9 cellular contexts compared by ENCODE assay signal in the genomic region with DNA sequence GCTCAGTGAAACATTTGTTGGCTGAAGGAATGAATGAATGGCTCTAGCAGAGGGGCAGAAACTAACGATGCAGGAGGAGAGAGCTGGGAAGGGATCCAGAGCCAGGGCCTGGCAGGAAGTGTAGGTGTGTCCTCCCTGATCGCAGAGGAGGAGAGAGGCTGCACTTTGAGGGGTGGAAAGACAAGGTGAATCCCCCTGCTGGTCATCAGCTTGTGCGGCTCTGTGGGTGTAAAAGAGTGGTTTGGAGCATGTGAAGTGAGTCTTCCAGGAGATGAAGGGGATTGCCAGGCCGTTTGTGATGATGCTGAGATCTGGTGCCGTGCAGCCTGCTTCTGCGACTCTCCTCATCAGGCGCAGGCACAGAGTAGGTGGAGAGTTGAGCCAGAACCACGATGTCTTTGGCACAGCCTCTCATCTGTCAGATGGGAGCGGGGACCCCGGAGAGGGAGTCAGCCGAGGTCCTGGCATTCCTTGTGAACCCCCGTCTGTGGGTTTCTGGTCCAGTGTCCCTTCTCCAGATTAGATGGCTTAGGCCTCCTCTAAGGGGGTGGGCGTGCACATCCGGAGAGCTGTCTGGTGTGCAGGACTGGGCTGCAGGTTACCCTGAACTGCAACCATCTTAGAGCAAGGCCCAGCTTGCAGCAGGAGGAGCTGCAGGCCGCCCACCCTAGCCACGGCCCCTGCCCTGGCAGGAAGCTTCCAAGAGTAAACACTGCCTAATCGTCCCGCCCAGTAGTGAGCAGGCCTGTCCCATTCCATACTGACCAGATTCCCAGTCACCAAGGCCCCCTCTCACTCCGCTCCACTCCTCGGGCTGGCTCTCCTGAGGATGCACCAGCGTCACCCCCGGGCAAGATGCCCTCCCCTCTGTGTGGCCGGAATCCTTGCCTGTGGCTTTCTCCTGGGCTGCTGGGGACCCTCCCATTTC. TPM values are rescaled to one million over a fixed set of nuclear protein-coding genes. Genes with fewer than 3 reads are reported as not detected.
DNase-seq lines count a peak whose midpoint lies in the region; ATAC-seq and TF ChIP-seq lines count a peak whose summit lies in the region.
"Had no signal": no experiment of that assay in that cellular context is flagged by ENCODE, and none has a peak within 500 bp of the region (broad histone marks: within the 10 kb centered on the region; RNA-seq: fewer than 3 reads in every experiment).

A gene (plus strand): TSS at position 753 of the 928 bp plus-strand sequence. CDS start 77 bp downstream, at position 830.

- H3K4me3 ChIP-seq in AG04450 (ENCODE audit: low read depth, low read length) (no peak within 1 kb of the TSS), WERI-Rb-1 (ENCODE audit: low read depth, low read length) (no peak within 1 kb of the TSS), kidney epithelial cell (ENCODE audit: low read depth, low read length) (no peak within 1 kb of the TSS)
- H3K4me3 ChIP-seq: thoracic aorta had no signal

- no peaks in the 10 kb centered on the region for H3K36me3 ChIP-seq in WERI-Rb-1
- H3K36me3 ChIP-seq in kidney epithelial cell (ENCODE audit: control insufficient read depth, insufficient read depth, low read length), result no peaks in the 10 kb centered on the region
- H3K36me3 ChIP-seq: thoracic aorta had no signal

- no peak within 1 kb of the TSS for H3K27ac ChIP-seq in AG04450 (ENCODE audit: low read depth, low read length)
- H3K27ac ChIP-seq in WERI-Rb-1, result no peak within 1 kb of the TSS
- H3K27ac ChIP-seq: thoracic aorta had no signal

- CTCF ChIA-PET in AG04450 (lab: Charles Lee), result no interaction called here

- TF ChIP-seq CTCF in AG04450 (IDR thresholded peaks at IDR 0.05; ENCODE audit: low read depth, low read length) (peak; percentile 35), WERI-Rb-1 (IDR thresholded peaks at IDR 0.05; ENCODE audit: low read depth, low read length) (peak; percentile 50; the same call in 1 of the 2 replicates), kidney epithelial cell (IDR thresholded peaks at IDR 0.05; ENCODE audit: insufficient read depth, low read length, poor library complexity, severe bottlenecking) (peak; percentile 11)

- H3K27me3 ChIP-seq in AG04450 (ENCODE audit: control insufficient read depth, insufficient read depth, low read length) (peaks cover 12% of the 10 kb centered on the region), WERI-Rb-1 (ENCODE audit: insufficient read depth, low read depth, severe bottlenecking) (no peaks in the 10 kb centered on the region), kidney epithelial cell (ENCODE audit: control insufficient read depth, insufficient read depth, low read length) (peaks cover 15% of the 10 kb centered on the region)

- ATAC-seq in GM18520 (IDR thresholded peaks at IDR 0.05; ENCODE audit: unreplicated experiment), result peak; percentile 28
- no peak for ATAC-seq in GM18858 (IDR thresholded peaks at IDR 0.05; ENCODE audit: unreplicated experiment)
- ATAC-seq in HG03135 (IDR thresholded peaks at IDR 0.05; ENCODE audit: unreplicated experiment), result no peak
- ATAC-seq in GM18511 (IDR thresholded peaks at IDR 0.05; ENCODE audit: unreplicated experiment), result no peak

- DNase-seq in AG04450 (ENCODE audit: low read depth, low spot score) (no peak), WERI-Rb-1 (peak; percentile 53), kidney epithelial cell (ENCODE audit: low read depth) (no peak), T-helper 9 cell (no peak)

- POLR2A ChIA-PET in AG04450 (lab: Yijun Ruan, JAX), result no interaction called here

- H3K9me3 ChIP-seq in AG04450 (ENCODE audit: control insufficient read depth, insufficient read depth, low read length), result peaks cover 2% of the 10 kb centered on the region; the same call in 1 of the 2 replicates
- no peaks in the 10 kb centered on the region for H3K9me3 ChIP-seq in WERI-Rb-1 (ENCODE audit: severe bottlenecking)
- H3K9me3 ChIP-seq: thoracic aorta had no signal

RNA-seq across cellular contexts. Expression of the gene that starts here (rescaled TPM):
- polyA plus RNA-seq in AG04450 (2011; rRNA removed), result 0.86 and 0.94 TPM in 2 replicates
- 0.61 and 0.92 TPM in 2 replicates for polyA minus RNA-seq in AG04450 (2011; rRNA and poly(A)+ RNA removed)
- total RNA-seq in kidney epithelial cell, result 2.0 and 2.4 TPM in 2 replicates
